34 cellular contexts compared by ENCODE assay signal in the genomic region with DNA sequence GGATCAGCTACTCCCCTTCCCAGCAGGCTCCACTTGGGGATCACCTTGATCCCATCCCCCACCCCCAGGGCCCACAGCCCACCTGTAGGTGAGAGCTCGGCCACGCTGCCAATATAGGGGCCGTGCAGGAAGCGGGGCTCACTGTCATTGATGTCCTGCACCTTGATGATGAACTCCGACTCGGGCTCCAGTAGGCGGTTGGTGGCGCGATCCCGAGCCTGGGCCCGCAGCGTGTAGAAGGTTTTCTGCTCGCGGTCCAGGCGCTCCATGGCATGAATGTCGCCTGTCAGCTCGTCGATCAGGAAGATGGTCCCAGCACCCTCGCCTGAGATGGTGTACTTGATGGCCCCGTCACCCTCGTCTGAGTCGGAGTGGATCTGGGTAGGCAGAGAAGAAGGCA.
"Had no signal": no experiment of that assay in that cellular context is flagged by ENCODE, and none has a peak within 500 bp of the region (broad histone marks: within the 10 kb centered on the region; RNA-seq: fewer than 3 reads in every experiment).

No MANE protein-coding gene starts in this region.

- H3K36me3 ChIP-seq: MG63 had no signal

- H3K9me3 ChIP-seq: MG63 had no signal

- DNase-seq: Karpas-422, Kasumi-1, KG1, MG63, MM.1S, MV-4-11, NCI-H1048, NCI-H1092, NCI-H1092 treated with DMSO at 0.1 percent for 48 hours, NCI-H1105, NCI-H1105 treated with DMSO at 0.1 percent for 48 hours, NCI-H1417, NCI-H1417 treated with DMSO at 0.1 percent for 48 hours, NCI-H1436, NCI-H1436 treated with DMSO at 0.1 percent for 48 hours, NCI-H146, NCI-H1694, NCI-H1694 treated with DMSO at 0.1 percent for 48 hours, NCI-H187, NCI-H187 treated with DMSO at 0.1 percent for 48 hours, NCI-H1930, NCI-H2029, NCI-H2029 treated with DMSO at 0.1 percent for 48 hours, NCI-H2081, NCI-H2107, NCI-H2171, NCI-H2171 treated with DMSO at 0.1 percent for 48 hours, NCI-H2227 treated with DMSO at 0.1 percent for 48 hours, NCI-H226, NCI-H345, NCI-H446, NCI-H446 treated with DMSO at 0.1 percent for 48 hours, NCI-H510A had no signal

- H3K9ac ChIP-seq: KMS-11 had no signal

- H3K4me2 ChIP-seq: KMS-11 had no signal

- H3K4me3 ChIP-seq: MG63 had no signal

- H3K27ac ChIP-seq: KMS-11 had no signal
